In the genomic region with DNA sequence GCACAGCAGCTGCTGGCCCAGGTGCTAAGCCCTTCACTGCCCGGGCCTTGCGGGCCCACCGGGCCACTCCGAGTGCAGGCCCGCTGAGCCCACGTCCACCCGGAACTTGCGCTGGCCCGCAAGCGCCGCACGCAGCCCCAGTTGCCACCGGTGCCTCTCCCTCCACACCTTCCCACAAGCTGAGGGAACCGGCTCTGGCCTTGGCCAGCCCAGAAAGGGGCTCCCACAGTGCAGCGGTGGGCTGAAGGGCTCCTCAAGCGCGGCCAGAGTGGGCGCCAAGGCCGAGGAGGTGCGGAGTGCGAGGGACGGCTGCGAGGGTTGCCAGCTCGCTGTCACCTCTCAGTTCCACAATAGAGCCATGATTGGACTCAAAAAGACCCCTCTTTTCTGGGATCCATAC, we compare ENCODE assay signal across 4 cellular contexts. TPM values are rescaled to one million over a fixed set of nuclear protein-coding genes. Genes with fewer than 3 reads are reported as not detected.
"Had no signal": no experiment of that assay in that cellular context is flagged by ENCODE, and none has a peak within 500 bp of the region (broad histone marks: within the 10 kb centered on the region; RNA-seq: fewer than 3 reads in every experiment).

No MANE protein-coding gene starts in this region.

RNA-seq across cellular contexts. Expression of a gene that starts 0.5 kb away (rescaled TPM):
- total RNA-seq: HepG2, HT-29, IMR-90 had no signal
- polyA plus RNA-seq: HepG2, IgD-negative memory B cell, IMR-90 had no signal
